In genomic region chr1:202643397-202644218, GRCh38 we compare ENCODE assay signal across 8 cellular contexts.
DNase-seq lines count a peak whose midpoint lies in the region; ATAC-seq and TF ChIP-seq lines count a peak whose summit lies in the region.

No MANE protein-coding gene starts in this region.

- no peaks in the 10 kb centered on the region for H3K9me3 ChIP-seq in adipocyte (ENCODE audit: control insufficient read depth, low read length)
- H3K9me3 ChIP-seq in lower lobe of right lung: no peaks in the 10 kb centered on the region

- no peak overlapping the region for H3K27ac Mint-ChIP-seq in type B pancreatic cell

- intact Hi-C loops in lower lobe of right lung (cut with DNase I): no loop called here

- no peak overlapping the region for H3K27ac ChIP-seq in lower lobe of right lung

- DNase-seq in activated naive CD4-positive, alpha-beta T cell treated with Interleukin-2 at 50 U/mL for 16 hours: peak; percentile 31
- DNase-seq in activated naive CD4-positive, alpha-beta T cell (lab: John Stamatoyannopoulos, UW): no peak
- DNase-seq in adipocyte (ENCODE audit: low read depth): peak; percentile 49
- DNase-seq in lower lobe of right lung: no peak
- DNase-seq in type B pancreatic cell (ENCODE audit: extremely low spot score, unreplicated experiment): no peak
- DNase-seq in GOT3 (lab: John Stamatoyannopoulos, UW): no peak
- DNase-seq in activated gamma-delta T cell (lab: John Stamatoyannopoulos, UW): no peak

- no peak overlapping the region for H3K9ac ChIP-seq in adipocyte (ENCODE audit: low read length)

- ATAC-seq in lower lobe of right lung: peak; percentile 27 to 48
- no peak for ATAC-seq in GM21723 (IDR thresholded peaks at IDR 0.05; ENCODE audit: unreplicated experiment)

- peak overlapping the region; percentile 84 for H3K4me3 Mint-ChIP-seq in type B pancreatic cell

- H3K4me3 ChIP-seq in adipocyte (ENCODE audit: low read length) (no peak overlapping the region), lower lobe of right lung (peak overlapping the region; percentile 43)

- no peaks in the 10 kb centered on the region for H3K9me3 Mint-ChIP-seq in type B pancreatic cell

- no peaks in the 10 kb centered on the region for H3K36me3 ChIP-seq in adipocyte (ENCODE audit: control insufficient read depth, insufficient read depth, low read length, severe bottlenecking)
- H3K36me3 ChIP-seq in lower lobe of right lung: no peaks in the 10 kb centered on the region

- no peaks in the 10 kb centered on the region for H3K36me3 Mint-ChIP-seq in type B pancreatic cell

- peaks cover 91% of the 10 kb centered on the region for H3K27me3 Mint-ChIP-seq in type B pancreatic cell

- H3K4me1 ChIP-seq in adipocyte (ENCODE audit: control insufficient read depth, insufficient read depth, low read length) (peaks cover 6% of the 10 kb centered on the region), lower lobe of right lung (peaks cover 14% of the 10 kb centered on the region)

- peaks cover 32% of the 10 kb centered on the region for H3K4me1 Mint-ChIP-seq in type B pancreatic cell (ENCODE audit: unreplicated experiment)

- H3K27me3 ChIP-seq in adipocyte (replicated peaks; ENCODE audit: control insufficient read depth, insufficient read depth, low read length) (peaks cover 76% of the 10 kb centered on the region), lower lobe of right lung (ENCODE audit: low read depth) (peaks cover 76% of the 10 kb centered on the region)

- TF ChIP-seq CTCF in lower lobe of right lung (IDR thresholded peaks at IDR 0.05): no peak
- TF ChIP-seq CTCF in type B pancreatic cell (conservative IDR thresholded peaks at IDR 0.05): no peak

Comparison
In these comparisons a context has a peak if more than half of its experiments do, and no peak if none do; other contexts are left out.
1. DNase-seq: peak in activated naive CD4-positive, alpha-beta T cell treated with Interleukin-2 at 50 U/mL for 16 hours (single experiment) and adipocyte (single experiment); none in activated naive CD4-positive, alpha-beta T cell (0 of 4), lower lobe of right lung (single experiment), type B pancreatic cell (single experiment), GOT3 (single experiment) and activated gamma-delta T cell (single experiment).